ENCODE assay signal across 2 cellular contexts in genomic region chr2:180050246-180050645, GRCh38.
TF ChIP-seq lines count a peak whose summit lies in the region.

No MANE protein-coding gene starts in this region.

TF ChIP-seq in IMR-90, 13 proteins besides CTCF, POLR2A, EP300 and RAD21:
- TF ChIP-seq CEBPB (IDR thresholded peaks at IDR 0.05; ENCODE audit: low read depth, low read length) = peak; percentile 66
- TF ChIP-seq USF2 (IDR thresholded peaks at IDR 0.05; ENCODE audit: low read depth, low read length) = no peak

TF ChIP-seq in H1, 55 proteins besides CTCF, POLR2A, EP300 and RAD21:
- TF ChIP-seq JUND (IDR thresholded peaks at IDR 0.05; ENCODE audit: low read length) (no peak), BCL11A (IDR thresholded peaks at IDR 0.05; ENCODE audit: low read depth in 2 of 2, low read length in 2 of 2) (no peak), BACH1 (IDR thresholded peaks at IDR 0.05; ENCODE audit: low read length) (no peak), TAF7 (optimal IDR thresholded peaks at IDR 0.05; ENCODE audit: borderline replicate concordance, low read depth, low read length) (no peak), FOSL1 (IDR thresholded peaks at IDR 0.05; ENCODE audit: insufficient read depth, low read depth, low read length) (no peak), GABPA (IDR thresholded peaks at IDR 0.05; ENCODE audit: borderline replicate concordance, insufficient read depth, low read length) (no peak), SAP30 (IDR thresholded peaks at IDR 0.05; ENCODE audit: insufficient read depth, insufficient replicate concordance, low read length) (no peak), KDM1A (IDR thresholded peaks at IDR 0.05; ENCODE audit: borderline replicate concordance, low read length) (no peak), CHD7 (IDR thresholded peaks at IDR 0.05; ENCODE audit: insufficient replicate concordance, low read length) (no peak), CHD2 (IDR thresholded peaks at IDR 0.05; ENCODE audit: low read length) (no peak), HDAC6 (IDR thresholded peaks at IDR 0.05; ENCODE audit: low read depth, low read length) (no peak), CEBPB (IDR thresholded peaks at IDR 0.05; ENCODE audit: low read depth, low read length) (no peak), RBBP5 (IDR thresholded peaks at IDR 0.05; ENCODE audit: borderline replicate concordance, low read depth, low read length) (no peak), SIX5 (IDR thresholded peaks at IDR 0.05; ENCODE audit: low read depth, low read length) (no peak)
